ENCODE assay signal across 1 cellular context in the genomic region with DNA sequence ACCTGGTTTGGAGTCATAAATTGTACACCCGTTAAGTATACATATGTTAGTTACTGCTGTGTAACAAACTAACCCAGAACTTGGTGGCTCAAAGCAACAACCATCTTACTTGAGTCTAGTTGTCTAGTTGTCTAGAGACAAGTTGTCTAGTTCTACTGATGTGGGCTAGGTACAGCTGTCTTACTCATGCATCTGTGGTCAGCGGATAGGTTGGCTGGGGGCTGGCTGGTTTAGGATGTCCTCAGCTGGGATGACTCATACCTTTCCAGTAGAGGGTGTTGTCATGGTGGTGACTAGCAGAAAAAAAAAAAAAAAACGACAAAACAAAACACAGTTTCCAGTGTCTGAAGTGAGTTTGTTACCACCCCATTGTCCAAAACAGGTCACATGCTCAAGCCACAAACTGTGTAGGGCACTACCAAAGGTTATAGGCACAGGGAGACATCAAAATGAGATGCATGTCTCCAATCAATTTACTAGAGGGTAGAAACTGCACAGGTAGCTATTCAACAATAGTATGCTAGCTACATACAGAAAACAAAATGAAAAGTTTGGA.
A peak's percentile ranks its signal among the peaks of the same experiment; 100 is the strongest.
TF ChIP-seq lines count a peak whose summit lies in the region.

No MANE protein-coding gene starts in this region.

TF ChIP-seq in HEK293, 187 proteins besides CTCF, POLR2A, EP300 and RAD21 (continued from another document and continues in another):
- TF ChIP-seq, protein P1, sequence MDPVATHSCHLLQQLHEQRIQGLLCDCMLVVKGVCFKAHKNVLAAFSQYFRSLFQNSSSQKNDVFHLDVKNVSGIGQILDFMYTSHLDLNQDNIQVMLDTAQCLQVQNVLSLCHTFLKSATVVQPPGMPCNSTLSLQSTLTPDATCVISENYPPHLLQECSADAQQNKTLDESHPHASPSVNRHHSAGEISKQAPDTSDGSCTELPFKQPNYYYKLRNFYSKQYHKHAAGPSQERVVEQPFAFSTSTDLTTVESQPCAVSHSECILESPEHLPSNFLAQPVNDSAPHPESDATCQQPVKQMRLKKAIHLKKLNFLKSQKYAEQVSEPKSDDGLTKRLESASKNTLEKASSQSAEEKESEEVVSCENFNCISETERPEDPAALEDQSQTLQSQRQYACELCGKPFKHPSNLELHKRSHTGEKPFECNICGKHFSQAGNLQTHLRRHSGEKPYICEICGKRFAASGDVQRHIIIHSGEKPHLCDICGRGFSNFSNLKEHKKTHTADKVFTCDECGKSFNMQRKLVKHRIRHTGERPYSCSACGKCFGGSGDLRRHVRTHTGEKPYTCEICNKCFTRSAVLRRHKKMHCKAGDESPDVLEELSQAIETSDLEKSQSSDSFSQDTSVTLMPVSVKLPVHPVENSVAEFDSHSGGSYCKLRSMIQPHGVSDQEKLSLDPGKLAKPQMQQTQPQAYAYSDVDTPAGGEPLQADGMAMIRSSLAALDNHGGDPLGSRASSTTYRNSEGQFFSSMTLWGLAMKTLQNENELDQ (tag by site-specific recombination; IDR thresholded peaks at IDR 0.05; ENCODE audit: low read depth), result no peak
- TF ChIP-seq ZFHX2 (tag by site-specific recombination; conservative IDR thresholded peaks at IDR 0.05) (peak; percentile 36), ZNF785 (tag by site-specific recombination; IDR thresholded peaks at IDR 0.05) (no peak), ZNF24 (tag by site-specific recombination; IDR thresholded peaks at IDR 0.05) (no peak), GLIS1 (tag by site-specific recombination; IDR thresholded peaks at IDR 0.05) (no peak), ZNF366 (tag by site-specific recombination; conservative IDR thresholded peaks at IDR 0.05) (no peak), SETDB1 (IDR thresholded peaks at IDR 0.05; ENCODE audit: insufficient read length, low read length) (peak; percentile 60), ZNF549 (tag by site-specific recombination; IDR thresholded peaks at IDR 0.05) (no peak), ZNF248 (tag by site-specific recombination; IDR thresholded peaks at IDR 0.05) (no peak), RBAK (tag by site-specific recombination; IDR thresholded peaks at IDR 0.05) (no peak; the same call in none of the 2 replicates), ZNF184 (tag by site-specific recombination; IDR thresholded peaks at IDR 0.05) (0 out of 2 replicates have a peak, but pooled peaks have one; percentile 64), ZBTB21 (tag by site-specific recombination; IDR thresholded peaks at IDR 0.05) (0 out of 2 replicates have a peak, but pooled peaks have one; percentile 31), ZNF544 (tag by site-specific recombination; IDR thresholded peaks at IDR 0.05) (no peak), KLF16 (tag by site-specific recombination; IDR thresholded peaks at IDR 0.05) (no peak), SP7 (tag by site-specific recombination; IDR thresholded peaks at IDR 0.05) (peak; percentile 38; the same call in 1 of the 2 replicates), ZNF600 (tag by site-specific recombination; IDR thresholded peaks at IDR 0.05) (peak; percentile 32; the same call in 1 of the 2 replicates), ZXDB (tag by site-specific recombination; IDR thresholded peaks at IDR 0.05) (no peak), ZNF510 (tag by site-specific recombination; IDR thresholded peaks at IDR 0.05; ENCODE audit: insufficient replicate concordance) (no peak), SP3 (tag by site-specific recombination; IDR thresholded peaks at IDR 0.05) (no peak), ZNF610 (tag by site-specific recombination; IDR thresholded peaks at IDR 0.05; ENCODE audit: borderline replicate concordance) (no peak), ZNF76 (tag by site-specific recombination; IDR thresholded peaks at IDR 0.05; ENCODE audit: borderline replicate concordance, low read depth) (no peak), ZNF555 (tag by site-specific recombination; conservative IDR thresholded peaks at IDR 0.05) (no peak), EGR2 (tag by site-specific recombination; IDR thresholded peaks at IDR 0.05; ENCODE audit: low read depth) (peak; percentile 54; the same call in 1 of the 2 replicates), ZNF624 (tag by site-specific recombination; IDR thresholded peaks at IDR 0.05) (no peak), ZNF341 (tag by site-specific recombination; IDR thresholded peaks at IDR 0.05; ENCODE audit: low read depth) (no peak), ZNF571 (tag by site-specific recombination; IDR thresholded peaks at IDR 0.05) (no peak)
- TF ChIP-seq, protein P2, sequence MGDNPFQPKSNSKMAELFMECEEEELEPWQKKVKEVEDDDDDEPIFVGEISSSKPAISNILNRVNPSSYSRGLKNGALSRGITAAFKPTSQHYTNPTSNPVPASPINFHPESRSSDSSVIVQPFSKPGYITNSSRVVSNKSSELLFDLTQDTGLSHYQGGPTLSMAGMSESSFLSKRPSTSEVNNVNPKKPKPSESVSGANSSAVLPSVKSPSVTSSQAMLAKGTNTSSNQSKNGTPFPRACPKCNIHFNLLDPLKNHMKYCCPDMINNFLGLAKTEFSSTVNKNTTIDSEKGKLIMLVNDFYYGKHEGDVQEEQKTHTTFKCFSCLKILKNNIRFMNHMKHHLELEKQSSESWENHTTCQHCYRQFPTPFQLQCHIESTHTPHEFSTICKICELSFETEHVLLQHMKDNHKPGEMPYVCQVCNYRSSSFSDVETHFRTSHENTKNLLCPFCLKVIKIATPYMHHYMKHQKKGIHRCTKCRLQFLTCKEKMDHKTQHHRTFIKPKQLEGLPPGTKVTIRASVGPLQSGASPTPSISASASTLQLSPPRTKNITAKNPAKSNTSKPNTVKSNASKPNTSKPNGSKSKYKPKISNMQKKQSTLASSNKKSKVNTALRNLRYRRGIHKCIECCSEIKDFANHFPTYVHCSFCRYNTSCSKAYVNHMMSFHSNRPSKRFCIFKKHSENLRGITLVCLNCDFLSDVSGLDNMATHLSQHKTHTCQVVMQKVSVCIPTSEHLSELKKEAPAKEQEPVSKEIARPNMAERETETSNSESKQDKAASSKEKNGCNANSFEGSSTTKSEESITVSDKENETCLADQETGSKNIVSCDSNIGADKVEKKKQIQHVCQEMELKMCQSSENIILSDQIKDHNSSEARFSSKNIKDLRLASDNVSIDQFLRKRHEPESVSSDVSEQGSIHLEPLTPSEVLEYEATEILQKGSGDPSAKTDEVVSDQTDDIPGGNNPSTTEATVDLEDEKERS (tag by site-specific recombination; IDR thresholded peaks at IDR 0.05), result no peak
- TF ChIP-seq, protein P3, sequence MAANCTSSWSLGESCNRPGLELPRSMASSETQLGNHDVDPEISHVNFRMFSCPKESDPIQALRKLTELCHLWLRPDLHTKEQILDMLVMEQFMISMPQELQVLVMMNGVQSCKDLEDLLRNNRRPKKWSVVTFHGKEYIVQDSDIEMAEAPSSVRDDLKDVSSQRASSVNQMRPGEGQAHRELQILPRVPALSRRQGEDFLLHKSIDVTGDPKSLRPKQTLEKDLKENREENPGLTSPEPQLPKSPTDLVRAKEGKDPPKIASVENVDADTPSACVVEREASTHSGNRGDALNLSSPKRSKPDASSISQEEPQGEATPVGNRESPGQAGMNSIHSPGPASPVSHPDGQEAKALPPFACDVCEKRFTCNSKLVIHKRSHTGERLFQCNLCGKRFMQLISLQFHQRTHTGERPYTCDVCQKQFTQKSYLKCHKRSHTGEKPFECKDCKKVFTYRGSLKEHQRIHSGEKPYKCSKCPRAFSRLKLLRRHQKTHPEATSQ (tag by site-specific recombination; IDR thresholded peaks at IDR 0.05), result no peak
- TF ChIP-seq, protein P4, sequence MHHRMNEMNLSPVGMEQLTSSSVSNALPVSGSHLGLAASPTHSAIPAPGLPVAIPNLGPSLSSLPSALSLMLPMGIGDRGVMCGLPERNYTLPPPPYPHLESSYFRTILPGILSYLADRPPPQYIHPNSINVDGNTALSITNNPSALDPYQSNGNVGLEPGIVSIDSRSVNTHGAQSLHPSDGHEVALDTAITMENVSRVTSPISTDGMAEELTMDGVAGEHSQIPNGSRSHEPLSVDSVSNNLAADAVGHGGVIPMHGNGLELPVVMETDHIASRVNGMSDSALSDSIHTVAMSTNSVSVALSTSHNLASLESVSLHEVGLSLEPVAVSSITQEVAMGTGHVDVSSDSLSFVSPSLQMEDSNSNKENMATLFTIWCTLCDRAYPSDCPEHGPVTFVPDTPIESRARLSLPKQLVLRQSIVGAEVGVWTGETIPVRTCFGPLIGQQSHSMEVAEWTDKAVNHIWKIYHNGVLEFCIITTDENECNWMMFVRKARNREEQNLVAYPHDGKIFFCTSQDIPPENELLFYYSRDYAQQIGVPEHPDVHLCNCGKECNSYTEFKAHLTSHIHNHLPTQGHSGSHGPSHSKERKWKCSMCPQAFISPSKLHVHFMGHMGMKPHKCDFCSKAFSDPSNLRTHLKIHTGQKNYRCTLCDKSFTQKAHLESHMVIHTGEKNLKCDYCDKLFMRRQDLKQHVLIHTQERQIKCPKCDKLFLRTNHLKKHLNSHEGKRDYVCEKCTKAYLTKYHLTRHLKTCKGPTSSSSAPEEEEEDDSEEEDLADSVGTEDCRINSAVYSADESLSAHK (tag by site-specific recombination; IDR thresholded peaks at IDR 0.05), result no peak
- TF ChIP-seq, protein P5, sequence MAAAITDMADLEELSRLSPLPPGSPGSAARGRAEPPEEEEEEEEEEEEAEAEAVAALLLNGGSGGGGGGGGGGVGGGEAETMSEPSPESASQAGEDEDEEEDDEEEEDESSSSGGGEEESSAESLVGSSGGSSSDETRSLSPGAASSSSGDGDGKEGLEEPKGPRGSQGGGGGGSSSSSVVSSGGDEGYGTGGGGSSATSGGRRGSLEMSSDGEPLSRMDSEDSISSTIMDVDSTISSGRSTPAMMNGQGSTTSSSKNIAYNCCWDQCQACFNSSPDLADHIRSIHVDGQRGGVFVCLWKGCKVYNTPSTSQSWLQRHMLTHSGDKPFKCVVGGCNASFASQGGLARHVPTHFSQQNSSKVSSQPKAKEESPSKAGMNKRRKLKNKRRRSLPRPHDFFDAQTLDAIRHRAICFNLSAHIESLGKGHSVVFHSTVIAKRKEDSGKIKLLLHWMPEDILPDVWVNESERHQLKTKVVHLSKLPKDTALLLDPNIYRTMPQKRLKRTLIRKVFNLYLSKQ (tag by site-specific recombination; IDR thresholded peaks at IDR 0.05; ENCODE audit: borderline replicate concordance), result no peak
- TF ChIP-seq, protein P6, sequence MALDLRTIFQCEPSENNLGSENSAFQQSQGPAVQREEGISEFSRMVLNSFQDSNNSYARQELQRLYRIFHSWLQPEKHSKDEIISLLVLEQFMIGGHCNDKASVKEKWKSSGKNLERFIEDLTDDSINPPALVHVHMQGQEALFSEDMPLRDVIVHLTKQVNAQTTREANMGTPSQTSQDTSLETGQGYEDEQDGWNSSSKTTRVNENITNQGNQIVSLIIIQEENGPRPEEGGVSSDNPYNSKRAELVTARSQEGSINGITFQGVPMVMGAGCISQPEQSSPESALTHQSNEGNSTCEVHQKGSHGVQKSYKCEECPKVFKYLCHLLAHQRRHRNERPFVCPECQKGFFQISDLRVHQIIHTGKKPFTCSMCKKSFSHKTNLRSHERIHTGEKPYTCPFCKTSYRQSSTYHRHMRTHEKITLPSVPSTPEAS (tag by site-specific recombination; IDR thresholded peaks at IDR 0.05), result no peak
- TF ChIP-seq, protein P7, sequence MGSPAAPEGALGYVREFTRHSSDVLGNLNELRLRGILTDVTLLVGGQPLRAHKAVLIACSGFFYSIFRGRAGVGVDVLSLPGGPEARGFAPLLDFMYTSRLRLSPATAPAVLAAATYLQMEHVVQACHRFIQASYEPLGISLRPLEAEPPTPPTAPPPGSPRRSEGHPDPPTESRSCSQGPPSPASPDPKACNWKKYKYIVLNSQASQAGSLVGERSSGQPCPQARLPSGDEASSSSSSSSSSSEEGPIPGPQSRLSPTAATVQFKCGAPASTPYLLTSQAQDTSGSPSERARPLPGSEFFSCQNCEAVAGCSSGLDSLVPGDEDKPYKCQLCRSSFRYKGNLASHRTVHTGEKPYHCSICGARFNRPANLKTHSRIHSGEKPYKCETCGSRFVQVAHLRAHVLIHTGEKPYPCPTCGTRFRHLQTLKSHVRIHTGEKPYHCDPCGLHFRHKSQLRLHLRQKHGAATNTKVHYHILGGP (tag by site-specific recombination; IDR thresholded peaks at IDR 0.05), result no peak
- TF ChIP-seq, protein P8, sequence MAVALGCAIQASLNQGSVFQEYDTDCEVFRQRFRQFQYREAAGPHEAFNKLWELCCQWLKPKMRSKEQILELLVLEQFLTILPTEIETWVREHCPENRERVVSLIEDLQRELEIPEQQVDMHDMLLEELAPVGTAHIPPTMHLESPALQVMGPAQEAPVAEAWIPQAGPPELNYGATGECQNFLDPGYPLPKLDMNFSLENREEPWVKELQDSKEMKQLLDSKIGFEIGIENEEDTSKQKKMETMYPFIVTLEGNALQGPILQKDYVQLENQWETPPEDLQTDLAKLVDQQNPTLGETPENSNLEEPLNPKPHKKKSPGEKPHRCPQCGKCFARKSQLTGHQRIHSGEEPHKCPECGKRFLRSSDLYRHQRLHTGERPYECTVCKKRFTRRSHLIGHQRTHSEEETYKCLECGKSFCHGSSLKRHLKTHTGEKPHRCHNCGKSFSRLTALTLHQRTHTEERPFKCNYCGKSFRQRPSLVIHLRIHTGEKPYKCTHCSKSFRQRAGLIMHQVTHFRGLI (tag by site-specific recombination; IDR thresholded peaks at IDR 0.05), result no peak
- TF ChIP-seq, protein P9, sequence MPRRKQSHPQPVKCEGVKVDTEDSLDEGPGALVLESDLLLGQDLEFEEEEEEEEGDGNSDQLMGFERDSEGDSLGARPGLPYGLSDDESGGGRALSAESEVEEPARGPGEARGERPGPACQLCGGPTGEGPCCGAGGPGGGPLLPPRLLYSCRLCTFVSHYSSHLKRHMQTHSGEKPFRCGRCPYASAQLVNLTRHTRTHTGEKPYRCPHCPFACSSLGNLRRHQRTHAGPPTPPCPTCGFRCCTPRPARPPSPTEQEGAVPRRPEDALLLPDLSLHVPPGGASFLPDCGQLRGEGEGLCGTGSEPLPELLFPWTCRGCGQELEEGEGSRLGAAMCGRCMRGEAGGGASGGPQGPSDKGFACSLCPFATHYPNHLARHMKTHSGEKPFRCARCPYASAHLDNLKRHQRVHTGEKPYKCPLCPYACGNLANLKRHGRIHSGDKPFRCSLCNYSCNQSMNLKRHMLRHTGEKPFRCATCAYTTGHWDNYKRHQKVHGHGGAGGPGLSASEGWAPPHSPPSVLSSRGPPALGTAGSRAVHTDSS (tag by site-specific recombination; IDR thresholded peaks at IDR 0.05), result no peak
- TF ChIP-seq, protein P10, sequence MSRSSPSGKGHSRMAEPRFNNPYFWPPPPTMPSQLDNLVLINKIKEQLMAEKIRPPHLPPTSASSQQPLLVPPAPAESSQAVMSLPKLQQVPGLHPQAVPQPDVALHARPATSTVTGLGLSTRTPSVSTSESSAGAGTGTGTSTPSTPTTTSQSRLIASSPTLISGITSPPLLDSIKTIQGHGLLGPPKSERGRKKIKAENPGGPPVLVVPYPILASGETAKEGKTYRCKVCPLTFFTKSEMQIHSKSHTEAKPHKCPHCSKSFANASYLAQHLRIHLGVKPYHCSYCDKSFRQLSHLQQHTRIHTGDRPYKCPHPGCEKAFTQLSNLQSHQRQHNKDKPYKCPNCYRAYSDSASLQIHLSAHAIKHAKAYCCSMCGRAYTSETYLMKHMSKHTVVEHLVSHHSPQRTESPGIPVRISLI (tag by site-specific recombination; IDR thresholded peaks at IDR 0.05), result peak; percentile 62; the same call in 1 of the 2 replicates
- TF ChIP-seq, protein P11, sequence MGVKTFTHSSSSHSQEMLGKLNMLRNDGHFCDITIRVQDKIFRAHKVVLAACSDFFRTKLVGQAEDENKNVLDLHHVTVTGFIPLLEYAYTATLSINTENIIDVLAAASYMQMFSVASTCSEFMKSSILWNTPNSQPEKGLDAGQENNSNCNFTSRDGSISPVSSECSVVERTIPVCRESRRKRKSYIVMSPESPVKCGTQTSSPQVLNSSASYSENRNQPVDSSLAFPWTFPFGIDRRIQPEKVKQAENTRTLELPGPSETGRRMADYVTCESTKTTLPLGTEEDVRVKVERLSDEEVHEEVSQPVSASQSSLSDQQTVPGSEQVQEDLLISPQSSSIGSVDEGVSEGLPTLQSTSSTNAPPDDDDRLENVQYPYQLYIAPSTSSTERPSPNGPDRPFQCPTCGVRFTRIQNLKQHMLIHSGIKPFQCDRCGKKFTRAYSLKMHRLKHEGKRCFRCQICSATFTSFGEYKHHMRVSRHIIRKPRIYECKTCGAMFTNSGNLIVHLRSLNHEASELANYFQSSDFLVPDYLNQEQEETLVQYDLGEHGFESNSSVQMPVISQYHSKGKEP (tag by site-specific recombination; IDR thresholded peaks at IDR 0.05), result no peak
